ENCODE assay signal across 9 cellular contexts in genomic region chr11:62427630-62428233, GRCh38. TPM values are rescaled to one million over a fixed set of nuclear protein-coding genes. Genes with fewer than 3 reads are reported as not detected.
DNase-seq lines count a peak whose midpoint lies in the region; ATAC-seq lines count a peak whose summit lies in the region.
"Had no signal": no experiment of that assay in that cellular context is flagged by ENCODE, and none has a peak within 500 bp of the region (broad histone marks: within the 10 kb centered on the region; RNA-seq: fewer than 3 reads in every experiment).

No MANE protein-coding gene starts in this region.

- H3K4me2 ChIP-seq in BLaER1 treated with 17β-estradiol and CSF1 and Interleukin-3, amounts not matched to agents 10 nM and 100 nM = peak overlapping the region; percentile 6 to 97 (median 78); a peak in 21 of 22 replicates
- no peak overlapping the region for H3K4me2 ChIP-seq in mesendoderm (ENCODE audit: low read length)

- peak overlapping the region; percentile 79 for H2BK120ac ChIP-seq in mesendoderm (ENCODE audit: low read depth, low read length)

- no peaks in the 10 kb centered on the region for H3K9me3 ChIP-seq in BLaER1 treated with 17β-estradiol and CSF1 and Interleukin-3, amounts not matched to agents 10 nM and 100 nM (replicated peaks in 1 of 11)

- peak overlapping the region; percentile 54 for H2AK5ac ChIP-seq in mesendoderm (ENCODE audit: low read length)

- no peaks in the 10 kb centered on the region for H3K79me1 ChIP-seq in mesendoderm (ENCODE audit: low read length)

- peak overlapping the region; percentile 62 to 93 (median 84) for H3K27ac ChIP-seq in BLaER1 treated with 17β-estradiol and CSF1 and Interleukin-3, amounts not matched to agents 10 nM and 100 nM
- H3K27ac ChIP-seq in mesendoderm (ENCODE audit: low read depth, low read length) (peak overlapping the region; percentile 29), caudate nucleus (ENCODE audit: low read depth, low read length) (no peak overlapping the region)
- H3K27ac ChIP-seq: foreskin keratinocyte had no signal

- intact Hi-C loops in activated T-helper 1 cell treated with anti-CD3 and anti-CD28 coated beads, Interleukin-12 subunit alpha, Interleukin-12 subunit beta, Interleukin-2, Interleukin-4 antibody, amounts not matched to agents 30 ng/mL and 10 ng/mL and 1 ng/mL, durations not matched to agents 14 hours and 24 hours and 36 hours (cut with micrococcal nuclease) = loop anchor here (1.0 to 10.0 kb wide), 4 partner anchors 25 to 455 kb away; partner anchors contain the start of genes LBHD1, SLC3A2, UBXN1 and UQCC3
- intact Hi-C loops in sciatic nerve (cut with DNase I) = loop anchor here (5.0 kb wide), 1 partner anchor 115 kb away; no protein-coding TSS in a partner anchor

- peak overlapping the region; percentile 28 for H3K56ac ChIP-seq in mesendoderm (ENCODE audit: low read length)

- H3K4ac ChIP-seq in mesendoderm (ENCODE audit: low read depth, low read length) = peak overlapping the region; percentile 48

- peaks cover 25 to 99% (median 85%) of the 10 kb centered on the region in 10 experiments for H3K4me1 ChIP-seq in BLaER1 treated with 17β-estradiol and CSF1 and Interleukin-3, amounts not matched to agents 10 nM and 100 nM
- H3K4me1 ChIP-seq in mesendoderm (ENCODE audit: control insufficient read depth, low read depth, low read length) = peaks cover 9% of the 10 kb centered on the region

- H3K79me2 ChIP-seq in mesendoderm (ENCODE audit: control insufficient read depth, insufficient read depth, low read length) = no peaks in the 10 kb centered on the region

- H3K27ac Mint-ChIP-seq in activated T-helper 1 cell treated with anti-CD3 and anti-CD28 coated beads, Interleukin-12 subunit alpha, Interleukin-12 subunit beta, Interleukin-2, Interleukin-4 antibody, amounts not matched to agents 30 ng/mL and 10 ng/mL and 1 ng/mL, durations not matched to agents 14 hours and 24 hours and 36 hours = peak overlapping the region; percentile 96

- H3K27me3 Mint-ChIP-seq in activated T-helper 1 cell treated with anti-CD3 and anti-CD28 coated beads, Interleukin-12 subunit alpha, Interleukin-12 subunit beta, Interleukin-2, Interleukin-4 antibody, amounts not matched to agents 30 ng/mL and 10 ng/mL and 1 ng/mL, durations not matched to agents 14 hours and 24 hours and 36 hours (ENCODE audit: insufficient read depth) = no peaks in the 10 kb centered on the region

- H3K9ac ChIP-seq in BLaER1 treated with 17β-estradiol and CSF1 and Interleukin-3, amounts not matched to agents 10 nM and 100 nM = peak overlapping the region; percentile 20 to 79 (median 69); a peak in 19 of 22 replicates
- no peak overlapping the region for H3K9ac ChIP-seq in mesendoderm (ENCODE audit: low read length)

- no peak overlapping the region for H4K5ac ChIP-seq in mesendoderm (ENCODE audit: low read length)

- peak overlapping the region; percentile 33 for H3K18ac ChIP-seq in mesendoderm (ENCODE audit: low read length)

- H3K23ac ChIP-seq in mesendoderm (ENCODE audit: low read length) = no peak overlapping the region

- no CpG with 5 or more reads among the region's 6 CpGs for WGBS in mesendoderm (ENCODE audit: extremely low coverage, insufficient coverage, low lambda C conversion rate)

- H3K36me3 ChIP-seq in BLaER1 treated with 17β-estradiol and CSF1 and Interleukin-3, amounts not matched to agents 10 nM and 100 nM = no peaks in the 10 kb centered on the region
- H3K36me3 ChIP-seq in mesendoderm (ENCODE audit: control insufficient read depth, insufficient read depth, low read length) = no peaks in the 10 kb centered on the region

- ATAC-seq in sciatic nerve = no peak
- no peak for ATAC-seq in GM21360 (IDR thresholded peaks at IDR 0.05; ENCODE audit: unreplicated experiment)

- H4K20me1 ChIP-seq in BLaER1 treated with 17β-estradiol and CSF1 and Interleukin-3, amounts not matched to agents 10 nM and 100 nM = no peaks in the 10 kb centered on the region

- no peak overlapping the region for H4K8ac ChIP-seq in mesendoderm (ENCODE audit: low read depth, low read length)

- H2BK5ac ChIP-seq in mesendoderm (ENCODE audit: low read length) = peak overlapping the region; percentile 86

- H3K9me3 Mint-ChIP-seq in activated T-helper 1 cell treated with anti-CD3 and anti-CD28 coated beads, Interleukin-12 subunit alpha, Interleukin-12 subunit beta, Interleukin-2, Interleukin-4 antibody, amounts not matched to agents 30 ng/mL and 10 ng/mL and 1 ng/mL, durations not matched to agents 14 hours and 24 hours and 36 hours = no peaks in the 10 kb centered on the region

- H3K27me3 ChIP-seq in BLaER1 treated with 17β-estradiol and CSF1 and Interleukin-3, amounts not matched to agents 10 nM and 100 nM = no peaks in the 10 kb centered on the region
- no peaks in the 10 kb centered on the region for H3K27me3 ChIP-seq in mesendoderm (ENCODE audit: insufficient read depth, low read length, poor library complexity)

- peak overlapping the region in 1 of 10 experiments; percentile 68; a peak in 3 of 20 replicates for H3K4me3 ChIP-seq in BLaER1 treated with 17β-estradiol and CSF1 and Interleukin-3, amounts not matched to agents 10 nM and 100 nM
- no peak overlapping the region for H3K4me3 ChIP-seq in mesendoderm (ENCODE audit: low read length)

- peaks cover 46% of the 10 kb centered on the region for H3K4me1 Mint-ChIP-seq in activated T-helper 1 cell treated with anti-CD3 and anti-CD28 coated beads, Interleukin-12 subunit alpha, Interleukin-12 subunit beta, Interleukin-2, Interleukin-4 antibody, amounts not matched to agents 30 ng/mL and 10 ng/mL and 1 ng/mL, durations not matched to agents 14 hours and 24 hours and 36 hours (ENCODE audit: low read depth)

- DNase-seq in LHCN-M2 (ENCODE audit: low read depth) (peak; percentile 70), mesendoderm (no peak), sciatic nerve (ENCODE audit: low spot score) (no peak), caudate nucleus (lab: John Stamatoyannopoulos, UW) (no peak), Kasumi-1 (lab: John Stamatoyannopoulos, UW) (no peak)
- DNase-seq in activated T-helper 1 cell treated with anti-CD3 and anti-CD28 coated beads, Interleukin-12 subunit alpha, Interleukin-12 subunit beta, Interleukin-2, Interleukin-4 antibody, amounts not matched to agents 30 ng/mL and 10 ng/mL and 1 ng/mL, durations not matched to agents 14 hours and 24 hours and 36 hours (ENCODE audit: low spot score) = peak; percentile 7

- H2BK15ac ChIP-seq in mesendoderm (replicated peaks; ENCODE audit: low read depth) = peak overlapping the region; percentile 0

- H3K36me3 Mint-ChIP-seq in activated T-helper 1 cell treated with anti-CD3 and anti-CD28 coated beads, Interleukin-12 subunit alpha, Interleukin-12 subunit beta, Interleukin-2, Interleukin-4 antibody, amounts not matched to agents 30 ng/mL and 10 ng/mL and 1 ng/mL, durations not matched to agents 14 hours and 24 hours and 36 hours (ENCODE audit: low read depth) = peaks cover 2% of the 10 kb centered on the region

- H3K4me3 Mint-ChIP-seq in activated T-helper 1 cell treated with anti-CD3 and anti-CD28 coated beads, Interleukin-12 subunit alpha, Interleukin-12 subunit beta, Interleukin-2, Interleukin-4 antibody, amounts not matched to agents 30 ng/mL and 10 ng/mL and 1 ng/mL, durations not matched to agents 14 hours and 24 hours and 36 hours = peak overlapping the region; percentile 55

RNA-seq across cellular contexts. Expression of gene SCGB1A1, which starts 8.9 kb away (rescaled TPM):
- total RNA-seq in LHCN-M2 (2014; rRNA removed) = not detected in 2 replicates
- not detected for polyA plus RNA-seq in LHCN-M2 (2012)
- not detected in 2 replicates for total RNA-seq in activated T-helper 1 cell treated with anti-CD3 and anti-CD28 coated beads, Interleukin-12 subunit alpha, Interleukin-12 subunit beta, Interleukin-2, Interleukin-4 antibody, amounts not matched to agents 30 ng/mL and 10 ng/mL and 1 ng/mL, durations not matched to agents 14 hours and 24 hours and 36 hours
- polyA plus RNA-seq in mesendoderm (2013, experiment 1 of 2) = not detected
- not detected for polyA plus RNA-seq in mesendoderm (2013, experiment 2 of 2)
- total RNA-seq in sciatic nerve = 3.5 TPM
- total RNA-seq: foreskin keratinocyte had no signal
- polyA plus RNA-seq: foreskin keratinocyte had no signal

Comparison
In these comparisons a context has a peak if more than half of its experiments do, and no peak if none do; other contexts are left out.
1. DNase-seq: peak in LHCN-M2 (single experiment) and activated T-helper 1 cell treated with anti-CD3 and anti-CD28 coated beads, Interleukin-12 subunit alpha, Interleukin-12 subunit beta, Interleukin-2, Interleukin-4 antibody, amounts not matched to agents 30 ng/mL and 10 ng/mL and 1 ng/mL, durations not matched to agents 14 hours and 24 hours and 36 hours (single experiment); none in mesendoderm (single experiment), sciatic nerve (single experiment), caudate nucleus (0 of 61) and Kasumi-1 (0 of 2).